1 cellular context compared by ENCODE assay signal in the genomic region with DNA sequence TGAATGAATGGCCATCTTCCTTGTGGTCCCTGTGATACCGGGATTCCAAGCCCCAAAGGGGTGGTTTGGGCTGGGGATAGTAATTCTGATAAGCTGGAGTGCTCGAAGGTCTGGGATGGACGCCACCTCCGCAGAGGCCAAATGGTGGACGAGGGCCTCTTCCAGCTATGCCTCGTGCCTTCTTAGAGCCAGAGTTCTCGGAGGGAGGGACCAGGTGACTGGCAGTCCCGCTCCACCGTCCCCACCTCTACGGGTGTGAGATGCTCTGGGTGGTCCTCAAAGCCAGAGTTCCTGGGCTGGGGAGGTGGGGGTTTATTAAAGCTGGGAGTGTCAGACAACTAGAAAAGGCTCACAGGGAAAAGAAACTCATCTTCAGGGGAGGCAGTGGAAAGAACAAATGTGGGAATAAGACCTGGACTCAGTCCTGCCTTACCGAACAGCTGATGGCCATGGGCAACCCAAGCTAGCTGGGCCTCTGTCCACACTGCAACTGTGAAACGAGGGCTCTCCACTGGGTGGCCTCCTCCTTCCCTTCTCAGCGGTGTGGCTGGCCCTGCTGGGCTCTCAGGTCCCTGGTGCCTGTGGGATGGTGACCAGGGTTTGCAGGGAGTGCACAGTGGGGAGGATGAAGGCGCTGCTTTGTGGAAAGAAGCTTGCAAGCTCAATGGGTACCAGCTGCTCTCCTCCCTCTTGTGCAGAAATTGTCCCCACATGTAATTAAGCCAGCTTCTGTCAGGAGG.
TF ChIP-seq lines count a peak whose summit lies in the region.

No MANE protein-coding gene starts in this region.

TF ChIP-seq in WTC11, 78 proteins besides CTCF, POLR2A, EP300 and RAD21:
- TF ChIP-seq HMGA2 (CRISPR knock-in tag; IDR thresholded peaks at IDR 0.05) (no peak), NFYB (CRISPR knock-in tag; conservative IDR thresholded peaks at IDR 0.05; ENCODE audit: low read depth) (no peak), ZNF423 (CRISPR knock-in tag; IDR thresholded peaks at IDR 0.05) (no peak), ZNF121 (CRISPR knock-in tag; IDR thresholded peaks at IDR 0.05) (no peak), IRF2 (CRISPR knock-in tag; IDR thresholded peaks at IDR 0.05; ENCODE audit: borderline replicate concordance, low read depth) (no peak), ZNF671 (CRISPR knock-in tag; IDR thresholded peaks at IDR 0.05) (no peak), TEAD4 (CRISPR knock-in tag; IDR thresholded peaks at IDR 0.05) (no peak), JAZF1 (CRISPR knock-in tag; IDR thresholded peaks at IDR 0.05) (no peak)
- TF ChIP-seq, protein P1, sequence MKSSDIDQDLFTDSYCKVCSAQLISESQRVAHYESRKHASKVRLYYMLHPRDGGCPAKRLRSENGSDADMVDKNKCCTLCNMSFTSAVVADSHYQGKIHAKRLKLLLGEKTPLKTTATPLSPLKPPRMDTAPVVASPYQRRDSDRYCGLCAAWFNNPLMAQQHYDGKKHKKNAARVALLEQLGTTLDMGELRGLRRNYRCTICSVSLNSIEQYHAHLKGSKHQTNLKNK (CRISPR knock-in tag; IDR thresholded peaks at IDR 0.05), result no peak
- TF ChIP-seq, protein P2, sequence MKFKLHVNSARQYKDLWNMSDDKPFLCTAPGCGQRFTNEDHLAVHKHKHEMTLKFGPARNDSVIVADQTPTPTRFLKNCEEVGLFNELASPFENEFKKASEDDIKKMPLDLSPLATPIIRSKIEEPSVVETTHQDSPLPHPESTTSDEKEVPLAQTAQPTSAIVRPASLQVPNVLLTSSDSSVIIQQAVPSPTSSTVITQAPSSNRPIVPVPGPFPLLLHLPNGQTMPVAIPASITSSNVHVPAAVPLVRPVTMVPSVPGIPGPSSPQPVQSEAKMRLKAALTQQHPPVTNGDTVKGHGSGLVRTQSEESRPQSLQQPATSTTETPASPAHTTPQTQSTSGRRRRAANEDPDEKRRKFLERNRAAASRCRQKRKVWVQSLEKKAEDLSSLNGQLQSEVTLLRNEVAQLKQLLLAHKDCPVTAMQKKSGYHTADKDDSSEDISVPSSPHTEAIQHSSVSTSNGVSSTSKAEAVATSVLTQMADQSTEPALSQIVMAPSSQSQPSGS (CRISPR knock-in tag; IDR thresholded peaks at IDR 0.05; ENCODE audit: borderline replicate concordance, low read depth), result no peak
- TF ChIP-seq, protein P3, sequence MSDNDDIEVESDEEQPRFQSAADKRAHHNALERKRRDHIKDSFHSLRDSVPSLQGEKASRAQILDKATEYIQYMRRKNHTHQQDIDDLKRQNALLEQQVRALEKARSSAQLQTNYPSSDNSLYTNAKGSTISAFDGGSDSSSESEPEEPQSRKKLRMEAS (CRISPR knock-in tag; IDR thresholded peaks at IDR 0.05), result no peak
